ENCODE assay signal across 15 cellular contexts in genomic region chr6:116513224-116513875, GRCh38. TPM values are rescaled to one million over a fixed set of nuclear protein-coding genes. Genes with fewer than 3 reads are reported as not detected.
DNase-seq lines count a peak whose midpoint lies in the region; ATAC-seq and TF ChIP-seq lines count a peak whose summit lies in the region.
"Had no signal": no experiment of that assay in that cellular context is flagged by ENCODE, and none has a peak within 500 bp of the region (broad histone marks: within the 10 kb centered on the region; RNA-seq: fewer than 3 reads in every experiment).

No MANE protein-coding gene starts in this region.

- no peak overlapping the region for H3K9ac ChIP-seq in mammary epithelial cell (ENCODE audit: insufficient read depth, low read length)
- peak overlapping the region; percentile 92 for H3K9ac ChIP-seq in mesenchymal stem cell (ENCODE audit: low read length)

- ATAC-seq in heart left ventricle (no peak), Right ventricle myocardium inferior (no peak), upper lobe of left lung (ENCODE audit: low FRiP score in 2 of 2) (no peak), HG03139 (IDR thresholded peaks at IDR 0.05; ENCODE audit: unreplicated experiment) (no peak)
- ATAC-seq: T-cell had no signal

- no peak overlapping the region for H4K8ac ChIP-seq in mesenchymal stem cell (ENCODE audit: low read length)

- no peak overlapping the region for H3K14ac ChIP-seq in mesenchymal stem cell (ENCODE audit: low read length in 2 of 2)

- CTCF ChIA-PET in mammary epithelial cell (lab: Charles Lee; ENCODE audit: low non-redundant PET) = no interaction called here

- H3K4me1 ChIP-seq in heart left ventricle = peaks cover 0 to 32% (median 11%) of the 10 kb centered on the region in 12 donors
- H3K4me1 ChIP-seq in mammary epithelial cell (ENCODE audit: insufficient read depth, low read length) = peaks cover 23% of the 10 kb centered on the region
- H3K4me1 ChIP-seq in mesenchymal stem cell (ENCODE audit: control insufficient read depth, insufficient read depth, low read depth, low read length) = peaks cover 2% of the 10 kb centered on the region
- H3K4me1 ChIP-seq in upper lobe of left lung = peaks cover 6 to 17% (median 6%) of the 10 kb centered on the region in 4 donors
- H3K4me1 ChIP-seq: thyroid gland had no signal

- no peaks in the 10 kb centered on the region for H3K27me3 ChIP-seq in heart left ventricle
- H3K27me3 ChIP-seq in mammary epithelial cell (ENCODE audit: insufficient read depth, low read length) = no peaks in the 10 kb centered on the region
- H3K27me3 ChIP-seq in mesenchymal stem cell (ENCODE audit: control insufficient read depth in 1 of 2, insufficient read depth in 1 of 2, low read length in 2 of 2) = no peaks in the 10 kb centered on the region
- no peaks in the 10 kb centered on the region for H3K27me3 ChIP-seq in upper lobe of left lung
- H3K27me3 ChIP-seq: thyroid gland had no signal

- peak overlapping the region in 11 of 12 donors; percentile 29 to 65 (median 52) for H3K4me3 ChIP-seq in heart left ventricle
- H3K4me3 ChIP-seq in mammary epithelial cell (replicated peaks in 1 of 3; ENCODE audit: insufficient read depth in 1 of 3, low read depth in 2 of 3, low read length in 3 of 3) = no peak overlapping the region
- H3K4me3 ChIP-seq in mesenchymal stem cell (ENCODE audit: insufficient read depth in 1 of 2, low read depth in 1 of 2, low read length in 2 of 2) = peak overlapping the region in 1 of 2 experiments; percentile 79
- peak overlapping the region in 2 of 4 donors; percentile 44 to 47 for H3K4me3 ChIP-seq in upper lobe of left lung

- no peak overlapping the region for H3K4ac ChIP-seq in mesenchymal stem cell (ENCODE audit: low read depth in 1 of 2, low read length in 2 of 2)

- H3K79me2 ChIP-seq in mammary epithelial cell (ENCODE audit: insufficient read depth, low read length) = no peaks in the 10 kb centered on the region

- no peak for TF ChIP-seq EP300 in upper lobe of left lung (IDR thresholded peaks at IDR 0.05)

- H3K79me1 ChIP-seq in mesenchymal stem cell (replicated peaks; ENCODE audit: low read length, poor library complexity, severe bottlenecking) = peaks cover 14% of the 10 kb centered on the region

- TF ChIP-seq CTCF in heart left ventricle (IDR thresholded peaks at IDR 0.05) (no peak), mammary epithelial cell (conservative IDR thresholded peaks at IDR 0.05 in 1 of 2, IDR thresholded peaks at IDR 0.05 in 1 of 2; ENCODE audit: extremely low read depth in 1 of 2, insufficient read depth in 1 of 2, low read depth in 1 of 2, low read length in 2 of 2) (no peak), upper lobe of left lung (IDR thresholded peaks at IDR 0.05) (no peak)

- H2BK15ac ChIP-seq in mesenchymal stem cell (ENCODE audit: low read depth, poor library complexity, severe bottlenecking) = no peak overlapping the region

- H3K9me3 ChIP-seq in heart left ventricle (peaks cover 0 to 10% (median 0%) of the 10 kb centered on the region in 12 donors), mammary epithelial cell (replicated peaks; ENCODE audit: insufficient read depth, low read length) (no peaks in the 10 kb centered on the region), mesenchymal stem cell (ENCODE audit: control insufficient read depth, low read length) (no peaks in the 10 kb centered on the region), upper lobe of left lung (no peaks in the 10 kb centered on the region)
- H3K9me3 ChIP-seq: thyroid gland had no signal

- H2BK12ac ChIP-seq in mesenchymal stem cell (ENCODE audit: low read length in 2 of 2) = no peak overlapping the region

- H2BK120ac ChIP-seq in mesenchymal stem cell (ENCODE audit: low read depth, low read length) = no peak overlapping the region

- WGBS in heart left ventricle, 4 donors = 78 to 91% (median 86%) methylated on average over 2 of the region's 2 CpGs
- 59% methylated on average over 2 of the region's 2 CpGs for WGBS in mammary epithelial cell (ENCODE audit: low coverage, missing lambda C conversion rate)
- WGBS in mesenchymal stem cell = 93% methylated on average over 2 of the region's 2 CpGs
- WGBS in upper lobe of left lung, 2 donors = 71 to 74% methylated on average over 2 of the region's 2 CpGs

- H4K20me1 ChIP-seq in mammary epithelial cell (ENCODE audit: insufficient read depth, low read length) = no peaks in the 10 kb centered on the region

- peak overlapping the region in 9 of 12 donors; percentile 27 to 92 (median 86) for H3K27ac ChIP-seq in heart left ventricle
- H3K27ac ChIP-seq in mammary epithelial cell (ENCODE audit: insufficient read depth, low read depth, low read length) = peak overlapping the region; percentile 24
- H3K27ac ChIP-seq in mesenchymal stem cell (ENCODE audit: low read length, poor library complexity, severe bottlenecking) = no peak overlapping the region
- peak overlapping the region; percentile 79 to 91 (median 84) for H3K27ac ChIP-seq in upper lobe of left lung

- H4K91ac ChIP-seq in mesenchymal stem cell (ENCODE audit: low read length) = no peak overlapping the region

- in situ Hi-C loops in mammary epithelial cell (cut with MboI; ENCODE audit: low sequenced_read_pairs in 2 of 2) = no loop called here

- peak overlapping the region in 1 of 2 experiments; percentile 64 for H3K23ac ChIP-seq in mesenchymal stem cell (ENCODE audit: low read length in 2 of 2)

- DNase-seq in heart left ventricle = no peak
- DNase-seq in Right ventricle myocardium inferior (ENCODE audit: missing footprints) = no peak
- peak; percentile 70 for DNase-seq in mammary epithelial cell
- DNase-seq in mesenchymal stem cell = no peak
- DNase-seq in upper lobe of left lung = no peak
- DNase-seq in HK-2 (ENCODE audit: unreplicated experiment) = no peak
- no peak for DNase-seq in H4 (ENCODE audit: low spot score)
- DNase-seq: activated CD4-positive, CD25-positive, alpha-beta regulatory T cell treated with anti-CD3 and anti-CD28 coated beads, Interleukin-2, amount 50 U/mL, for 72 hours; activated naive CD8-positive, alpha-beta T cell treated with anti-CD3 and anti-CD28 coated beads, Interleukin-2, amount 10 ng/mL, durations not matched to agents 7 days and 5 days; NCI-H226; T-cell; thyroid gland had no signal

- H3K36me3 ChIP-seq in heart left ventricle = peaks cover 0 to 27% (median 13%) of the 10 kb centered on the region in 9 donors
- H3K36me3 ChIP-seq in mammary epithelial cell (ENCODE audit: insufficient read depth, low read length) = no peaks in the 10 kb centered on the region
- peaks cover 5 to 9% of the 10 kb centered on the region in 2 experiments for H3K36me3 ChIP-seq in mesenchymal stem cell (ENCODE audit: control insufficient read depth in 1 of 2, insufficient read depth in 2 of 2, low read depth in 1 of 2, low read length in 2 of 2)
- H3K36me3 ChIP-seq in upper lobe of left lung = peaks cover 0 to 6% (median 2%) of the 10 kb centered on the region in 4 donors

- no peak overlapping the region for H3K4me2 ChIP-seq in mammary epithelial cell (ENCODE audit: insufficient read depth, low read depth, low read length)
- H3K4me2 ChIP-seq in mesenchymal stem cell (ENCODE audit: low read length, poor library complexity, severe bottlenecking) = peak overlapping the region; percentile 44

- H3K18ac ChIP-seq in mesenchymal stem cell (ENCODE audit: low read depth in 1 of 2, low read length in 2 of 2) = no peak overlapping the region

- H2AFZ ChIP-seq in mammary epithelial cell (ENCODE audit: low read depth, low read length) = no peak overlapping the region
- no peak overlapping the region for H2AFZ ChIP-seq in mesenchymal stem cell (ENCODE audit: low read depth, low read length)

- H2AK5ac ChIP-seq in mesenchymal stem cell (ENCODE audit: low read length, severe bottlenecking) = no peak overlapping the region

- no peak for TF ChIP-seq POLR2A in heart left ventricle (IDR thresholded peaks at IDR 0.05)
- no peak for TF ChIP-seq POLR2A in upper lobe of left lung (IDR thresholded peaks at IDR 0.05)

- BruUV-seq in mammary epithelial cell (replicated peaks; lab: Mats Ljungman, UMichigan) = no TSS peak

- dilution Hi-C loops in mammary epithelial cell (cut with HindIII; ENCODE audit: low sequenced_read_pairs) = loop anchor here (5.0 kb wide), 1 partner anchor 66 kb away; no protein-coding TSS in a partner anchor

- intact Hi-C loops in heart left ventricle (cut with DNase I) (loop anchor here in 2 of 10 donors (2.0 to 5.0 kb wide), 2 partner anchors 15 to 236 kb away; partner anchors contain the start of gene TSPYL1 (in 1 of the 2)), Right ventricle myocardium inferior (cut with DNase I) (loop anchor here (2.0 kb wide), 1 partner anchor 15 kb away; no protein-coding TSS in a partner anchor), mammary epithelial cell (cut with micrococcal nuclease) (loop anchor here (2.0 kb wide), 1 partner anchor 67 kb away; no protein-coding TSS in a partner anchor)

- no peak overlapping the region for H2BK5ac ChIP-seq in mesenchymal stem cell (ENCODE audit: low read depth, low read length, poor library complexity, severe bottlenecking)

RNA-seq across cellular contexts. Expression of gene CALHM5, which starts 1.9 kb away (rescaled TPM):
- total RNA-seq in heart left ventricle = 1 to 10 TPM; 1.4 to 3.0 (median 1.8) TPM
- 1 to 10 TPM in 1 of 2 donors, under 1 TPM in 1; 0.76 to 1.3 TPM for polyA plus RNA-seq in heart left ventricle
- total RNA-seq in Right ventricle myocardium inferior = 2.9 TPM
- total RNA-seq in mammary epithelial cell = under 1 TPM; 0.05 to 0.50 TPM
- polyA plus RNA-seq in mammary epithelial cell = 0.19 TPM
- not detected for polyA minus RNA-seq in mammary epithelial cell
- 2.1 TPM for polyA plus RNA-seq in mesenchymal stem cell (2013, experiment 1 of 2)
- polyA plus RNA-seq in mesenchymal stem cell (2013, experiment 2 of 2) = 2.0 TPM
- total RNA-seq in upper lobe of left lung = 1 to 10 TPM in 4 of 6 donors, under 1 TPM in 2; 0.76 to 2.9 (median 1.2) TPM
- 7.1 and 8.7 TPM in 2 replicates for total RNA-seq in H4 (2014; rRNA removed; shearing (Covaris generic))
- total RNA-seq: activated naive CD8-positive, alpha-beta T cell treated with anti-CD3 and anti-CD28 coated beads, Interleukin-2, amount 10 ng/mL, durations not matched to agents 7 days and 5 days; T-cell had no signal

RNA-seq across cellular contexts. Expression of gene TRAPPC3L, which starts 32.1 kb away (rescaled TPM):
- total RNA-seq in heart left ventricle (under 1 TPM in 4 of 9 donors, not detected in 5; 0.11 to 0.29 (median 0.19) TPM), Right ventricle myocardium inferior (not detected), mammary epithelial cell (1 to 10 TPM in 1 of 2 donors, not detected in 1; 1.5 TPM), upper lobe of left lung (1 to 10 TPM in 1 of 6 donors, under 1 TPM in 2, not detected in 3; 0.20 to 1.4 (median 0.29) TPM)
- polyA plus RNA-seq in heart left ventricle (not detected), mammary epithelial cell (0.18 TPM)
- not detected for polyA minus RNA-seq in mammary epithelial cell
- 0.10 TPM for polyA plus RNA-seq in mesenchymal stem cell (2013, experiment 1 of 2)
- polyA plus RNA-seq in mesenchymal stem cell (2013, experiment 2 of 2) = 0.14 TPM
- 0.17 TPM in 1 of 2 replicates, not detected in the other for total RNA-seq in H4 (2014; rRNA removed; shearing (Covaris generic))
- total RNA-seq: activated naive CD8-positive, alpha-beta T cell treated with anti-CD3 and anti-CD28 coated beads, Interleukin-2, amount 10 ng/mL, durations not matched to agents 7 days and 5 days; HT-29; T-cell had no signal

RNA-seq across cellular contexts. Expression of gene CALHM4, which starts 40.2 kb away (rescaled TPM):
- under 1 TPM in 1 of 9 donors, not detected in 8; 0.67 TPM for total RNA-seq in heart left ventricle
- under 1 TPM in 1 of 2 donors, not detected in 1; 0.10 TPM for polyA plus RNA-seq in heart left ventricle
- total RNA-seq in Right ventricle myocardium inferior = not detected
- under 1 TPM in 1 of 2 donors, not detected in 1; 0.17 TPM for total RNA-seq in mammary epithelial cell
- polyA plus RNA-seq in mammary epithelial cell = 0.24 TPM
- not detected for polyA minus RNA-seq in mammary epithelial cell
- not detected for polyA plus RNA-seq in mesenchymal stem cell (2013, experiment 1 of 2)
- polyA plus RNA-seq in mesenchymal stem cell (2013, experiment 2 of 2) = not detected
- total RNA-seq in upper lobe of left lung = not detected
- 0.39 TPM in 1 of 2 replicates, not detected in the other for total RNA-seq in H4 (2014; rRNA removed; shearing (Covaris generic))
- total RNA-seq: activated naive CD8-positive, alpha-beta T cell treated with anti-CD3 and anti-CD28 coated beads, Interleukin-2, amount 10 ng/mL, durations not matched to agents 7 days and 5 days; dermis blood vessel endothelial cell; HT-29; T-cell; thyroid gland had no signal

RNA-seq across cellular contexts. Expression of gene CALHM6, which starts 52.2 kb away (rescaled TPM):
- total RNA-seq in heart left ventricle (10 to 100 TPM in 1 of 9 donors, 1 to 10 TPM in 2, under 1 TPM in 5, not detected in 1; 0.37 to 52.4 (median 0.67) TPM), Right ventricle myocardium inferior (2.9 TPM), mammary epithelial cell (under 1 TPM; 0.66 to 0.67 TPM), upper lobe of left lung (10 to 100 TPM in 1 of 6 donors, 1 to 10 TPM in 3, not detected in 2; 2.7 to 23.0 (median 7.1) TPM)
- polyA plus RNA-seq in heart left ventricle (1 to 10 TPM; 1.3 to 1.8 TPM), mammary epithelial cell (0.61 TPM)
- not detected for polyA minus RNA-seq in mammary epithelial cell
- 1.9 TPM for polyA plus RNA-seq in mesenchymal stem cell (2013, experiment 1 of 2)
- polyA plus RNA-seq in mesenchymal stem cell (2013, experiment 2 of 2) = 1.3 TPM
- total RNA-seq in H4 (2014; rRNA removed; shearing (Covaris generic)) = 0.91 TPM in 1 of 2 replicates, not detected in the other
- total RNA-seq: HT-29 had no signal

RNA-seq across cellular contexts. Expression of gene RWDD1, which starts 58.0 kb away (rescaled TPM):
- total RNA-seq in heart left ventricle = 10 to 100 TPM; 35.9 to 70.5 (median 48.8) TPM
- polyA plus RNA-seq in heart left ventricle = 100 to 1,000 TPM in 1 of 2 donors, 10 to 100 TPM in 1; 69.1 to 124 TPM
- 72.6 TPM for total RNA-seq in Right ventricle myocardium inferior
- total RNA-seq in mammary epithelial cell = 10 to 100 TPM; 27.0 to 44.7 TPM
- polyA plus RNA-seq in mammary epithelial cell = 29.8 TPM
- polyA minus RNA-seq in mammary epithelial cell = 0.47 TPM
- polyA plus RNA-seq in mesenchymal stem cell (2013, experiment 1 of 2) = 210 TPM
- 213 TPM for polyA plus RNA-seq in mesenchymal stem cell (2013, experiment 2 of 2)
- 10 to 100 TPM; 11.5 to 35.1 (median 30.9) TPM for total RNA-seq in upper lobe of left lung
- 31.0 and 32.5 TPM in 2 replicates for total RNA-seq in H4 (2014; rRNA removed; shearing (Covaris generic))

Comparison
In these comparisons a context has a peak if more than half of its experiments do, and no peak if none do; other contexts are left out.
1. H3K4me3 ChIP-seq: peak in heart left ventricle (11 of 12); none in mammary epithelial cell (0 of 3).